ENCODE assay signal across 11 cellular contexts in the genomic region with DNA sequence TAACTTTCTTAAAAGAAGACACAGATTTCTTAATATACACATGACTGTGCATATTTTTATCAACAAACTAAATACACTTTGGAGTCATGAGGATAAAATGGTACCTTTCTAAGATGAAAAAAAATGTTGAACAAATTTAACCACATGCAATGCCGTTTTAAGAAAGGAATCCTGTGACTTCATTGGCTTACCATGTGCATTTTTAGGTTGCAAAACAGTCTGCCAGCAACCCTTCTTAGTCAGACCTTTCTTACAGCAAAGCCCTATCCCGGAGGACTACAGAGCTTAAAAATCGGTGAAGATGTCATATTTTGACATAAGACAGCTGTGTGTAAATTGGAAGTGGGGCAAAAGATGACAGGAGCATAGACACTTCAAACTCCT. TPM values are rescaled to one million over a fixed set of nuclear protein-coding genes. Genes with fewer than 3 reads are reported as not detected.
A peak's percentile ranks its signal among the peaks of the same experiment; 100 is the strongest.
DNase-seq lines count a peak whose midpoint lies in the region; ATAC-seq, FAIRE-seq and TF ChIP-seq lines count a peak whose summit lies in the region.
"Had no signal": no experiment of that assay in that cellular context is flagged by ENCODE, and none has a peak within 500 bp of the region (broad histone marks: within the 10 kb centered on the region; RNA-seq: fewer than 3 reads in every experiment).

No MANE protein-coding gene starts in this region.

- H3K4me1 Mint-ChIP-seq in brain (peaks cover 33% of the 10 kb centered on the region), WTC11 (peaks cover 12% of the 10 kb centered on the region)

- TF ChIP-seq CTCF in brain (conservative IDR thresholded peaks at IDR 0.05): no peak
- no peak for TF ChIP-seq CTCF in kidney epithelial cell (IDR thresholded peaks at IDR 0.05; ENCODE audit: insufficient read depth, low read length, poor library complexity, severe bottlenecking)
- no peak for TF ChIP-seq CTCF in WTC11 (IDR thresholded peaks at IDR 0.05)

- H3K4me3 Mint-ChIP-seq in brain (peak overlapping the region in 3 of 5 experiments; percentile 10 to 51 (median 32)), WTC11 (no peak overlapping the region)

- no peak for ATAC-seq in HG03108 (IDR thresholded peaks at IDR 0.05; ENCODE audit: unreplicated experiment)
- ATAC-seq in GM18909 (IDR thresholded peaks at IDR 0.05; ENCODE audit: poor library complexity, unreplicated experiment): no peak
- no peak for ATAC-seq in WTC11

- no peaks in the 10 kb centered on the region for H3K36me3 ChIP-seq in kidney epithelial cell (ENCODE audit: control insufficient read depth, insufficient read depth, low read length)
- H3K36me3 ChIP-seq: WERI-Rb-1 had no signal

- POLR2A ChIA-PET in WTC11 (lab: Charles Lee): interaction anchor here (0.7 kb wide), 1 partner anchor 80 kb away, joined by 3 read pairs; no protein-coding TSS in a partner anchor

- H3K27ac Mint-ChIP-seq in brain (peak overlapping the region in 3 of 5 experiments; percentile 63 to 82 (median 67)), WTC11 (no peak overlapping the region)

- CTCF ChIA-PET in WTC11 (lab: Charles Lee): no interaction called here

- peak; percentile 38 for FAIRE-seq in H54 (lab: Jason Lieb, UNC)

- peaks cover 0 to 6% (median 0%) of the 10 kb centered on the region in 5 experiments for H3K9me3 Mint-ChIP-seq in brain
- no peaks in the 10 kb centered on the region for H3K9me3 Mint-ChIP-seq in WTC11

- H3K27me3 Mint-ChIP-seq in brain (no peaks in the 10 kb centered on the region), WTC11 (ENCODE audit: low read depth) (no peaks in the 10 kb centered on the region)

- no peaks in the 10 kb centered on the region for H3K36me3 Mint-ChIP-seq in brain
- H3K36me3 Mint-ChIP-seq in WTC11: no peaks in the 10 kb centered on the region

- H3K27me3 ChIP-seq in kidney epithelial cell (ENCODE audit: control insufficient read depth, insufficient read depth, low read length): no peaks in the 10 kb centered on the region

- peak; percentile 15 for DNase-seq in H54 (ENCODE audit: insufficient read length, low spot score)
- peak; percentile 43 for DNase-seq in kidney epithelial cell (ENCODE audit: low read depth)
- peak; percentile 94 for DNase-seq in stromal cell of bone marrow (ENCODE audit: low read depth)
- no peak for DNase-seq in HUDEP-2 (lab: John Stamatoyannopoulos, UW; ENCODE audit: unreplicated experiment in 76 of 76)
- DNase-seq in WTC11 (ENCODE audit: low spot score): no peak
- DNase-seq: caudate nucleus, NCI-H510A, WERI-Rb-1 had no signal

- TF ChIP-seq POLR2A in H54 (IDR thresholded peaks at IDR 0.05; ENCODE audit: low read depth, low read length): no peak

- H3K4me3 ChIP-seq in kidney epithelial cell (ENCODE audit: low read depth, low read length): no peak overlapping the region

TF ChIP-seq in WTC11, 78 proteins besides CTCF, POLR2A, EP300 and RAD21 (continues in another document):
- no peak for TF ChIP-seq ZNF416 (CRISPR knock-in tag; IDR thresholded peaks at IDR 0.05)
- TF ChIP-seq NR1H2 (CRISPR knock-in tag; IDR thresholded peaks at IDR 0.05): no peak
- TF ChIP-seq GABPB1 (CRISPR knock-in tag; IDR thresholded peaks at IDR 0.05): no peak
- TF ChIP-seq, protein P1, sequence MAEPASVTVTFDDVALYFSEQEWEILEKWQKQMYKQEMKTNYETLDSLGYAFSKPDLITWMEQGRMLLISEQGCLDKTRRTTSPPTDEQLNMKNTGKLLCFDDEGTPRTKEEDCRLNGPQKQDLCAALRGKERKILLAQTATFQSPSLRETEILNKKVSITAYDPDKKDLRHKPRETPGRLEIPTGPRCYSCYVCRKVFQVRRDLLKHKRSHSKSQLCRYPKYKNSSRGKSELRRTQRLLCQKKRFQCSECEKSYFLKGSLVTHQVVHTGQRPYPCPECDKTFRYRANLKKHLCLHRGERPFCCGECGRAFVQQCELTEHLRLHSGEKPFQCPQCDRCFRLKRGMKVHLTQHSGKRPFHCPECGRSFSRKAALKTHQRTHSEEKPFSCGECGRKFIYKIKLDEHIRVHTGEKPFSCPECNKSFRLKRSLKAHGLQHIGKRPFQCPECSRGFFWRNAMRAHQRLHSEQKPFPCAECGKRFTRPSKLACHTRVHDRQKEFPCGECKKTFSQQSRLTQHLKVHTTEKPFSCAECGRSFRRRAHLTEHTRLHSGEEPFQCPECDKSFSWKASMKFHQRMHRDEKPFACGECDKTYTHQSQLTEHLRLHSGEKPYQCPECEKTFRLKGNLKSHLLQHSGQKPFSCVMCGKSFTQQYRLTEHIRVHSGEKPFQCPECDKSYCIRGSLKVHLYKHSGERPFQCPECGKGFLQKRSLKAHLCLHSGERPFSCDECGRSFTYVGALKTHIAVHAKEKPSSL (CRISPR knock-in tag; conservative IDR thresholded peaks at IDR 0.05): no peak
- TF ChIP-seq OVOL2 (CRISPR knock-in tag; IDR thresholded peaks at IDR 0.05; ENCODE audit: borderline replicate concordance): no peak
- TF ChIP-seq ATF1 (CRISPR knock-in tag; IDR thresholded peaks at IDR 0.05): no peak
- TF ChIP-seq, protein P2, sequence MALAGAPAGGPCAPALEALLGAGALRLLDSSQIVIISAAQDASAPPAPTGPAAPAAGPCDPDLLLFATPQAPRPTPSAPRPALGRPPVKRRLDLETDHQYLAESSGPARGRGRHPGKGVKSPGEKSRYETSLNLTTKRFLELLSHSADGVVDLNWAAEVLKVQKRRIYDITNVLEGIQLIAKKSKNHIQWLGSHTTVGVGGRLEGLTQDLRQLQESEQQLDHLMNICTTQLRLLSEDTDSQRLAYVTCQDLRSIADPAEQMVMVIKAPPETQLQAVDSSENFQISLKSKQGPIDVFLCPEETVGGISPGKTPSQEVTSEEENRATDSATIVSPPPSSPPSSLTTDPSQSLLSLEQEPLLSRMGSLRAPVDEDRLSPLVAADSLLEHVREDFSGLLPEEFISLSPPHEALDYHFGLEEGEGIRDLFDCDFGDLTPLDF (CRISPR knock-in tag; IDR thresholded peaks at IDR 0.05): no peak
- TF ChIP-seq GTF2I (CRISPR knock-in tag; conservative IDR thresholded peaks at IDR 0.05): no peak
- TF ChIP-seq, protein P3, sequence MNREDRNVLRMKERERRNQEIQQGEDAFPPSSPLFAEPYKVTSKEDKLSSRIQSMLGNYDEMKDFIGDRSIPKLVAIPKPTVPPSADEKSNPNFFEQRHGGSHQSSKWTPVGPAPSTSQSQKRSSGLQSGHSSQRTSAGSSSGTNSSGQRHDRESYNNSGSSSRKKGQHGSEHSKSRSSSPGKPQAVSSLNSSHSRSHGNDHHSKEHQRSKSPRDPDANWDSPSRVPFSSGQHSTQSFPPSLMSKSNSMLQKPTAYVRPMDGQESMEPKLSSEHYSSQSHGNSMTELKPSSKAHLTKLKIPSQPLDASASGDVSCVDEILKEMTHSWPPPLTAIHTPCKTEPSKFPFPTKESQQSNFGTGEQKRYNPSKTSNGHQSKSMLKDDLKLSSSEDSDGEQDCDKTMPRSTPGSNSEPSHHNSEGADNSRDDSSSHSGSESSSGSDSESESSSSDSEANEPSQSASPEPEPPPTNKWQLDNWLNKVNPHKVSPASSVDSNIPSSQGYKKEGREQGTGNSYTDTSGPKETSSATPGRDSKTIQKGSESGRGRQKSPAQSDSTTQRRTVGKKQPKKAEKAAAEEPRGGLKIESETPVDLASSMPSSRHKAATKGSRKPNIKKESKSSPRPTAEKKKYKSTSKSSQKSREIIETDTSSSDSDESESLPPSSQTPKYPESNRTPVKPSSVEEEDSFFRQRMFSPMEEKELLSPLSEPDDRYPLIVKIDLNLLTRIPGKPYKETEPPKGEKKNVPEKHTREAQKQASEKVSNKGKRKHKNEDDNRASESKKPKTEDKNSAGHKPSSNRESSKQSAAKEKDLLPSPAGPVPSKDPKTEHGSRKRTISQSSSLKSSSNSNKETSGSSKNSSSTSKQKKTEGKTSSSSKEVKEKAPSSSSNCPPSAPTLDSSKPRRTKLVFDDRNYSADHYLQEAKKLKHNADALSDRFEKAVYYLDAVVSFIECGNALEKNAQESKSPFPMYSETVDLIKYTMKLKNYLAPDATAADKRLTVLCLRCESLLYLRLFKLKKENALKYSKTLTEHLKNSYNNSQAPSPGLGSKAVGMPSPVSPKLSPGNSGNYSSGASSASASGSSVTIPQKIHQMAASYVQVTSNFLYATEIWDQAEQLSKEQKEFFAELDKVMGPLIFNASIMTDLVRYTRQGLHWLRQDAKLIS (CRISPR knock-in tag; IDR thresholded peaks at IDR 0.05; ENCODE audit: borderline replicate concordance): no peak
- no peak for TF ChIP-seq ELF4 (CRISPR knock-in tag; IDR thresholded peaks at IDR 0.05; ENCODE audit: low read depth)
- TF ChIP-seq, protein P4, sequence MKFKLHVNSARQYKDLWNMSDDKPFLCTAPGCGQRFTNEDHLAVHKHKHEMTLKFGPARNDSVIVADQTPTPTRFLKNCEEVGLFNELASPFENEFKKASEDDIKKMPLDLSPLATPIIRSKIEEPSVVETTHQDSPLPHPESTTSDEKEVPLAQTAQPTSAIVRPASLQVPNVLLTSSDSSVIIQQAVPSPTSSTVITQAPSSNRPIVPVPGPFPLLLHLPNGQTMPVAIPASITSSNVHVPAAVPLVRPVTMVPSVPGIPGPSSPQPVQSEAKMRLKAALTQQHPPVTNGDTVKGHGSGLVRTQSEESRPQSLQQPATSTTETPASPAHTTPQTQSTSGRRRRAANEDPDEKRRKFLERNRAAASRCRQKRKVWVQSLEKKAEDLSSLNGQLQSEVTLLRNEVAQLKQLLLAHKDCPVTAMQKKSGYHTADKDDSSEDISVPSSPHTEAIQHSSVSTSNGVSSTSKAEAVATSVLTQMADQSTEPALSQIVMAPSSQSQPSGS (CRISPR knock-in tag; IDR thresholded peaks at IDR 0.05; ENCODE audit: borderline replicate concordance, low read depth): no peak
- no peak for TF ChIP-seq MYBL2 (CRISPR knock-in tag; IDR thresholded peaks at IDR 0.05)
- TF ChIP-seq NFE2L1 (CRISPR knock-in tag; IDR thresholded peaks at IDR 0.05): no peak
- no peak for TF ChIP-seq RORB (CRISPR knock-in tag; IDR thresholded peaks at IDR 0.05)
- no peak for TF ChIP-seq NFYB (CRISPR knock-in tag; conservative IDR thresholded peaks at IDR 0.05; ENCODE audit: low read depth)

RNA-seq across cellular contexts. Expression of a gene that starts 51.6 kb away (rescaled TPM):
- polyA plus RNA-seq in brain (ENCODE audit: insufficient read depth, low read depth, low replicate concordance): 4.4 TPM
- 1.8 and 2.6 TPM in 2 replicates for total RNA-seq in kidney epithelial cell
- 0.23 to 0.32 TPM (median 0.24 TPM) in 3 replicates for total RNA-seq in WTC11 (2021)

Comparison
In these comparisons a context has a peak if more than half of its experiments do, and no peak if none do; other contexts are left out.
1. DNase-seq: peak in H54 (single experiment), kidney epithelial cell (single experiment) and stromal cell of bone marrow (single experiment); none in HUDEP-2 (0 of 76) and WTC11 (single experiment).